24 cellular contexts compared by ENCODE assay signal in the genomic region with DNA sequence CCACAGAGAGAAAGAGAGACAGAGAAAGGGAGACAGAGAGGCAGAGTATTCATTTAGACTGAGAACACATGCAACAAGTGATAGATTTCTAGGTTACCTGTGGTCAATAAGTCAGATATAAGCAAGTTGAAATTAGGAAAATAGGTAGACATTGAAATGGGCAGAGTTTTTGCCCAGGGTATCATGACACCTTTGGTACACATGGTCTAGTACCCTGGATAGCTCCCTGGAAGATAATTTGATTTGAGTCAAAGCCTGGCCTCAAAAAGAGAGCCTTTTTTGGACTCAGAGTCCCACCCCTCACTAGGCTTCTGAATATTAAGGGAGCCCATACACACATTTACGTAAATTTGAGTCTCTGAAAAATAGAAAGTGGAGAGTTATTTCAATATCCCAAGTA. TPM values are rescaled to one million over a fixed set of nuclear protein-coding genes. Genes with fewer than 3 reads are reported as not detected.
DNase-seq lines count a peak whose midpoint lies in the region; ATAC-seq, FAIRE-seq and TF ChIP-seq lines count a peak whose summit lies in the region.
"Had no signal": no experiment of that assay in that cellular context is flagged by ENCODE, and none has a peak within 500 bp of the region (broad histone marks: within the 10 kb centered on the region; RNA-seq: fewer than 3 reads in every experiment).

No MANE protein-coding gene starts in this region.

- H3K4me2 ChIP-seq in SK-N-SH (no peak overlapping the region), GM12878 (ENCODE audit: control insufficient read depth, insufficient read depth) (no peak overlapping the region)
- H3K4me2 ChIP-seq: BLaER1 treated with 17β-estradiol and CSF1 and Interleukin-3, amounts not matched to agents 10 nM and 100 nM had no signal

- ATAC-seq in SK-N-SH treated with all-trans-retinoic acid at 6 μM for 48 hours, result no peak
- no peak for ATAC-seq in GM12878

- no peaks in the 10 kb centered on the region for H3F3A ChIP-seq in SK-N-SH (replicated peaks; ENCODE audit: insufficient read depth)

- 24% methylated on average over 1 of the region's 1 CpG for WGBS in SK-N-SH (ENCODE audit: low lambda C conversion rate)
- 50% methylated on average over 1 of the region's 1 CpG for WGBS in GM12878 (ENCODE audit: insufficient coverage, insufficient replicate concordance, low lambda C conversion rate, missing lambda C conversion rate)

- H3K4me3 ChIP-seq in SK-N-SH (ENCODE audit: low read depth in 2 of 2, low read length in 1 of 2), result no peak overlapping the region
- H3K4me3 ChIP-seq in HEK293 (ENCODE audit: low read depth, low read length), result no peak overlapping the region
- no peak overlapping the region for H3K4me3 ChIP-seq in GM12878
- H3K4me3 ChIP-seq: BLaER1 treated with 17β-estradiol and CSF1 and Interleukin-3, amounts not matched to agents 10 nM and 100 nM; HAP-1 had no signal

- no peak overlapping the region for H2AFZ ChIP-seq in SK-N-SH (ENCODE audit: low read depth)
- H2AFZ ChIP-seq in GM12878 (ENCODE audit: control insufficient read depth, low read depth, low read length), result no peak overlapping the region

- FAIRE-seq in GM12878 (lab: Jason Lieb, UNC), result no peak
- FAIRE-seq: GM12891, GM18507, H54 had no signal

- in situ Hi-C loops in GM12878 (cut with MboI), result no loop called here

- no peaks in the 10 kb centered on the region for H3K4me1 ChIP-seq in SK-N-SH (ENCODE audit: control insufficient read depth in 1 of 2, insufficient read depth in 2 of 2, low read depth in 1 of 2, low read length in 1 of 2)
- no peaks in the 10 kb centered on the region for H3K4me1 ChIP-seq in HEK293 (ENCODE audit: control insufficient read depth, insufficient read depth, low read length)
- no peaks in the 10 kb centered on the region for H3K4me1 ChIP-seq in GM12878 (ENCODE audit: control insufficient read depth, insufficient read depth, low read length)
- H3K4me1 ChIP-seq: BLaER1 treated with 17β-estradiol and CSF1 and Interleukin-3, amounts not matched to agents 10 nM and 100 nM; HAP-1 had no signal

- H3K79me2 ChIP-seq in SK-N-SH (ENCODE audit: insufficient read depth) (no peaks in the 10 kb centered on the region), GM12878 (ENCODE audit: control insufficient read depth, insufficient read depth, low read length) (no peaks in the 10 kb centered on the region)

- TF ChIP-seq CTCF in SK-N-SH (IDR thresholded peaks at IDR 0.05) (no peak), HEK293 (tag by site-specific recombination; IDR thresholded peaks at IDR 0.05) (no peak), GM12878 (IDR thresholded peaks at IDR 0.05 in 2 of 3, conservative IDR thresholded peaks at IDR 0.05 in 1 of 3; ENCODE audit: control insufficient read depth in 2 of 3, extremely low read depth in 1 of 3, insufficient read depth in 1 of 3, low read depth in 3 of 3, low read length in 3 of 3) (no peak)

- H3K27me3 ChIP-seq in SK-N-SH (ENCODE audit: insufficient read depth), result no peaks in the 10 kb centered on the region
- H3K27me3 ChIP-seq in GM12878 (replicated peaks in 1 of 2; ENCODE audit: control insufficient read depth in 2 of 2, insufficient read depth in 2 of 2, low read length in 1 of 2), result no peaks in the 10 kb centered on the region
- H3K27me3 ChIP-seq: BE2C had no signal

- H3K27ac ChIP-seq in SK-N-SH (ENCODE audit: low read depth in 2 of 2, low read length in 1 of 2), result no peak overlapping the region
- no peak overlapping the region for H3K27ac ChIP-seq in HEK293 (ENCODE audit: extremely low read depth, low read depth, low read length)
- no peak overlapping the region for H3K27ac ChIP-seq in GM12878 (ENCODE audit: control insufficient read depth, insufficient read depth)
- H3K27ac ChIP-seq: 22Rv1; BLaER1 treated with 17β-estradiol and CSF1 and Interleukin-3, amounts not matched to agents 10 nM and 100 nM had no signal

- TF ChIP-seq RAD21 in SK-N-SH (IDR thresholded peaks at IDR 0.05; ENCODE audit: low read length), result no peak
- no peak for TF ChIP-seq RAD21 in GM12878 (IDR thresholded peaks at IDR 0.05; ENCODE audit: insufficient read depth, low read depth, low read length)

- POLR2A ChIA-PET in SK-N-SH (lab: Yijun Ruan, JAX), result no interaction called here
- POLR2A ChIA-PET in HEK293 (lab: Yijun Ruan, JAX), result no interaction called here
- POLR2A ChIA-PET in GM12878 (lab: Charles Lee), result no interaction called here

- H3K9me2 ChIP-seq in SK-N-SH, result 0 out of 2 replicates have a peak, but pooled peaks cover 2% of the 10 kb centered on the region

- H3K9me3 ChIP-seq in SK-N-SH (no peaks in the 10 kb centered on the region), HEK293 (ENCODE audit: control insufficient read depth, insufficient read depth, low read depth, low read length) (peaks cover 4% of the 10 kb centered on the region), GM12878 (replicated peaks; ENCODE audit: control insufficient read depth, insufficient read depth, low read length) (no peaks in the 10 kb centered on the region)
- H3K9me3 ChIP-seq: BE2C, HAP-1 had no signal

- no peaks in the 10 kb centered on the region for H4K20me1 ChIP-seq in SK-N-SH (ENCODE audit: insufficient read depth)
- no peaks in the 10 kb centered on the region for H4K20me1 ChIP-seq in GM12878 (ENCODE audit: control insufficient read depth, insufficient read depth)
- H4K20me1 ChIP-seq: BLaER1 treated with 17β-estradiol and CSF1 and Interleukin-3, amounts not matched to agents 10 nM and 100 nM had no signal

- BruUV-seq in GM12878 (replicated peaks; lab: Mats Ljungman, UMichigan), result no TSS peak

- TF ChIP-seq POLR2A in GM12878 (IDR thresholded peaks at IDR 0.05; ENCODE audit: low read depth, low read length), result no peak

- H3K36me3 ChIP-seq in SK-N-SH (replicated peaks in 1 of 2; ENCODE audit: control insufficient read depth in 1 of 2, insufficient read depth in 2 of 2, low read length in 1 of 2) (no peaks in the 10 kb centered on the region), HEK293 (ENCODE audit: control insufficient read depth in 2 of 2, insufficient read depth in 1 of 2, low read length in 2 of 2) (no peaks in the 10 kb centered on the region), GM12878 (ENCODE audit: control insufficient read depth in 2 of 2, insufficient read depth in 2 of 2, low read length in 1 of 2) (no peaks in the 10 kb centered on the region)
- H3K36me3 ChIP-seq: BE2C; BLaER1 treated with 17β-estradiol and CSF1 and Interleukin-3, amounts not matched to agents 10 nM and 100 nM; HAP-1 had no signal

- SMC1A ChIA-PET in GM12878 (lab: Charles Lee; ENCODE audit: uncharacterized antibody, unreplicated experiment), result no interaction called here

- H3K9ac ChIP-seq in SK-N-SH (no peak overlapping the region), GM12878 (ENCODE audit: control insufficient read depth, insufficient read depth, low read length) (no peak overlapping the region)
- H3K9ac ChIP-seq: BLaER1 treated with 17β-estradiol and CSF1 and Interleukin-3, amounts not matched to agents 10 nM and 100 nM had no signal

- CTCF ChIA-PET in SK-N-SH (lab: Yijun Ruan, JAX) (no interaction called here), HEK293 (lab: Yijun Ruan, JAX) (interaction anchor here (0.6 kb wide), 1 partner anchor 603 kb away, joined by 3 read pairs; no protein-coding TSS in a partner anchor), GM12878 (lab: Yijun Ruan, JAX) (no interaction called here)

- intact Hi-C loops in GM12878 (cut with micrococcal nuclease; ENCODE audit: unreplicated experiment), result no loop called here

- DNase-seq in SK-N-SH (no peak), GM12878 (ENCODE audit: low read depth, low spot score) (no peak), hypothalamus (lab: John Stamatoyannopoulos, UW) (no peak), DMS79 treated with DMSO at 0.1 percent for 48 hours (lab: John Stamatoyannopoulos, UW) (no peak), COLO829 (ENCODE audit: low spot score) (no peak)
- DNase-seq: ACHN; AML-193; BE2C; CD4-positive, alpha-beta T cell; CD8-positive, alpha-beta memory T cell; COR-L47; DMS153; EL; GDM1; GOT3 had no signal

- TF ChIP-seq EP300 in SK-N-SH (IDR thresholded peaks at IDR 0.05; ENCODE audit: borderline replicate concordance in 1 of 2, low read depth in 1 of 2, low read length in 1 of 2) (no peak), GM12878 (IDR thresholded peaks at IDR 0.05; ENCODE audit: borderline replicate concordance in 1 of 2, control insufficient read depth in 1 of 2, low read depth in 2 of 2, low read length in 2 of 2) (no peak)

- RAD21 ChIA-PET in GM12878 (lab: Charles Lee; ENCODE audit: unreplicated experiment), result no interaction called here

TF ChIP-seq in SK-N-SH, 30 proteins besides CTCF, POLR2A, EP300 and RAD21 (continues in another document):
- no peak for TF ChIP-seq EZH2phosphoT487 (IDR thresholded peaks at IDR 0.05; ENCODE audit: borderline replicate concordance, low read depth)

TF ChIP-seq in HEK293, 187 proteins besides CTCF, POLR2A, EP300 and RAD21 (continues in another document):
- no peak for TF ChIP-seq ZNF664 (tag by site-specific recombination; IDR thresholded peaks at IDR 0.05)
- TF ChIP-seq KLF1 (tag by site-specific recombination; IDR thresholded peaks at IDR 0.05), result no peak

TF ChIP-seq in GM12878, 131 proteins besides CTCF, POLR2A, EP300 and RAD21 (continues in another document):
- TF ChIP-seq FOXK2 (IDR thresholded peaks at IDR 0.05), result no peak

RNA-seq across cellular contexts. Expression of a gene that starts 4.0 kb away (rescaled TPM):
- polyA plus RNA-seq in SK-N-SH (2012; rRNA removed), result 1.7 and 2.7 TPM in 2 replicates
- 2.5 and 2.9 TPM in 2 replicates for polyA plus RNA-seq in SK-N-SH (2012; cell fraction: cytosol; rRNA removed)
- 2.1 and 5.0 TPM in 2 replicates for polyA plus RNA-seq in SK-N-SH (2012; cell fraction: nucleus; rRNA removed)
- total RNA-seq in GM12878 (2013; cell fraction: nucleolus; rRNA removed), result not detected in 2 replicates
- 0.85 and 0.98 TPM in 2 replicates for total RNA-seq in GM12878 (2014; rRNA removed)
- 1.4 and 1.6 TPM in 2 replicates for total RNA-seq in GM12878 (2014; rRNA removed; fragmentation: Illumina TruSeq; extraction: Trizol)
- 1.8 and 2.8 TPM in 2 replicates for total RNA-seq in GM12878 (2021)
- 0.49 TPM for polyA plus RNA-seq in GM12878 (2011; ENCODE audit: low read depth)
- polyA plus RNA-seq in GM12878 (2011; rRNA removed), result not detected in 2 replicates
- polyA plus RNA-seq in GM12878 (2011; cell fraction: cytosol; rRNA removed), result not detected in 2 replicates
- polyA plus RNA-seq in GM12878 (2011; cell fraction: nucleus; rRNA removed), result not detected in 2 replicates
- 0.76 and 1.1 TPM in 2 replicates for polyA plus RNA-seq in GM12878 (2012)
- polyA plus RNA-seq in GM12878 (2014; fragmentation: Illumina TruSeq; extraction: Trizol), result 1.7 and 4.3 TPM in 2 replicates
- polyA plus RNA-seq in GM12878 (2014; fragmentation: Nextera tagmentation; extraction: Ambion mirVana), result under 1 TPM; 0.29 to 0.46 TPM
- polyA plus RNA-seq in GM12878 (2014; rRNA removed), result 1.4 and 2.0 TPM in 2 replicates
- 1 to 10 TPM; 1.2 to 1.6 TPM for polyA plus RNA-seq in GM12878 (2016; fragmentation: Nextera tagmentation; extraction: Ambion mirVana)
- not detected in 2 replicates for polyA minus RNA-seq in GM12878 (2011; rRNA and poly(A)+ RNA removed)
- polyA minus RNA-seq in GM12878 (2011; cell fraction: cytosol; rRNA and poly(A)+ RNA removed), result not detected in 2 replicates
- not detected in 2 replicates for polyA minus RNA-seq in GM12878 (2011; cell fraction: nucleus; rRNA and poly(A)+ RNA removed)
- total RNA-seq: CD4-positive, alpha-beta T cell had no signal
- polyA plus RNA-seq: CD14-positive monocyte; CD8-positive, alpha-beta memory T cell had no signal
